ENCODE assay signal across 8 cellular contexts in the genomic region with DNA sequence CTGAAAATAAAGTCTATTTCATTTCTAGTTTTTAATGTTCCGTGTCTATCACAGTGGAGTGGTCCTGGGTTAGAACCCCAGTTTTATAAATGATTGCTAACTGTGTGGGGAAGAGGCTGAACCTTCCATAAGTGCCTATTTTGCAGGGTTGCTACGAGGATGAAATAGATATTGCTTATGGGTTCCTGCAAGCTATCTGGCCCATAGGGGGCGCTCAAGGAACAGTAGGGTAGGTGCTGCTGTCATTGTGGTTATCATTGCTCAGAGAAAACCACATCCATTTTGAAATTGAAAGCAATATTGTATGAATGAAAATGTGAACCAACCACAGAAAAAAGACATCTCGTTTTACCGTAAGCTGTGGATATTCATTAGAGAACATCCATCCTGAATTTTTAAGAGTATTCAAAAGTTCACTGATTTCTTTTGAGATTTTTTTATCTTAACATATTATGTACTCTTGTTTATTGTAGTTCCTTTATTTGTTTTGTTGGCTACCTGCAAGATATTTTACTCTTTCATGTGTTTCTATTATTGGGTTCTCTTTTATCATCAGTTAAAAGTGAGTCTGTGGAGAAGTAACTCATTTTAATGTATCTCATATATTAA.
DNase-seq lines count a peak whose midpoint lies in the region; TF ChIP-seq lines count a peak whose summit lies in the region.

No MANE protein-coding gene starts in this region.

- no peaks in the 10 kb centered on the region for H3K9me3 ChIP-seq in HEK293 (ENCODE audit: control insufficient read depth, insufficient read depth, low read depth, low read length)
- no peaks in the 10 kb centered on the region for H3K9me3 ChIP-seq in MG63
- no peaks in the 10 kb centered on the region for H3K9me3 ChIP-seq in SJCRH30 (replicated peaks)

- no peak overlapping the region for H3K4me3 Mint-ChIP-seq in glutamatergic neuron (ENCODE audit: unreplicated experiment)

- POLR2A ChIA-PET in HEK293 (lab: Yijun Ruan, JAX) = no interaction called here

- no peak overlapping the region for H3K27ac ChIP-seq in HEK293 (ENCODE audit: extremely low read depth, low read depth, low read length)
- H3K27ac ChIP-seq in SJCRH30 = no peak overlapping the region

- TF ChIP-seq CTCF in GM12865 (IDR thresholded peaks at IDR 0.05; ENCODE audit: insufficient read depth, low read depth, low read length, missing control alignments) (peak; percentile 87), HEK293 (tag by site-specific recombination; IDR thresholded peaks at IDR 0.05) (0 out of 2 replicates have a peak, but pooled peaks have one; percentile 33), glutamatergic neuron (IDR thresholded peaks at IDR 0.05; ENCODE audit: partially characterized antibody, unreplicated experiment) (peak; percentile 94)

- peaks cover 2% of the 10 kb centered on the region for H3K9me3 Mint-ChIP-seq in glutamatergic neuron (ENCODE audit: unreplicated experiment)

- no peaks in the 10 kb centered on the region for H3K36me3 ChIP-seq in HEK293 (ENCODE audit: control insufficient read depth in 2 of 2, insufficient read depth in 1 of 2, low read length in 2 of 2)
- H3K36me3 ChIP-seq in MG63 = peaks cover 54% of the 10 kb centered on the region
- no peaks in the 10 kb centered on the region for H3K36me3 ChIP-seq in SJCRH30

- DNase-seq in GM12865 (ENCODE audit: low read depth) (peak; percentile 96), MG63 (peak; percentile 68), SJCRH30 (peak; percentile 75 to 82), glutamatergic neuron (peak; percentile 88), pulmonary artery endothelial cell (ENCODE audit: low read depth, low spot score) (peak; percentile 60), occipital lobe (lab: John Stamatoyannopoulos, UW) (no peak)
- peak; percentile 70 for DNase-seq in activated gamma-delta T cell treated with anti-CD3 and anti-CD28 coated beads, Interleukin-2, amount 50 U/mL, for 16 hours (ENCODE audit: low read depth)

- H3K27me3 Mint-ChIP-seq in glutamatergic neuron (ENCODE audit: unreplicated experiment) = no peaks in the 10 kb centered on the region

- H3K36me3 Mint-ChIP-seq in glutamatergic neuron (ENCODE audit: unreplicated experiment) = peaks cover 4% of the 10 kb centered on the region

- no peak overlapping the region for H3K27ac Mint-ChIP-seq in glutamatergic neuron (ENCODE audit: unreplicated experiment)

- CTCF ChIA-PET in HEK293 (lab: Yijun Ruan, JAX) = interaction anchor here (0.6 to 5.5 kb wide), 36 partner anchors 8 to 537 kb away, joined by 3 to 40 read pairs (median 4); no protein-coding TSS in a partner anchor

- H3K4me1 Mint-ChIP-seq in glutamatergic neuron (ENCODE audit: low read depth, unreplicated experiment) = no peaks in the 10 kb centered on the region

- H3K4me1 ChIP-seq in HEK293 (ENCODE audit: control insufficient read depth, insufficient read depth, low read length) (no peaks in the 10 kb centered on the region), SJCRH30 (no peaks in the 10 kb centered on the region)

- H3K27me3 ChIP-seq in MG63 (no peaks in the 10 kb centered on the region), SJCRH30 (no peaks in the 10 kb centered on the region)

- H3K4me3 ChIP-seq in GM12865 (ENCODE audit: low read depth, low read length) (no peak overlapping the region), HEK293 (ENCODE audit: low read depth, low read length) (no peak overlapping the region), MG63 (no peak overlapping the region), SJCRH30 (no peak overlapping the region)

TF ChIP-seq in HEK293, 187 proteins besides CTCF, POLR2A, EP300 and RAD21:
- TF ChIP-seq ZNF660 (tag by site-specific recombination; IDR thresholded peaks at IDR 0.05) (peak; percentile 66; the same call in 1 of the 2 replicates), ZNF654 (tag by site-specific recombination; IDR thresholded peaks at IDR 0.05; ENCODE audit: low read depth) (peak; percentile 50), PRDM1 (tag by site-specific recombination; IDR thresholded peaks at IDR 0.05) (peak; percentile 44; the same call in 1 of the 2 replicates), ZNF791 (tag by site-specific recombination; IDR thresholded peaks at IDR 0.05) (no peak)
TF ChIP-seq in HEK293: peak in this region for 3.

Comparison
In these comparisons a context has a peak if more than half of its experiments do, and no peak if none do; other contexts are left out.
1. CTCF ChIP-seq: peak in every context shown above with its lines; median percentile 94 in glutamatergic neuron; 87 in GM12865; 33 in HEK293.